Comparison of ENCODE assay signal across 30 cellular contexts in the genomic region with DNA sequence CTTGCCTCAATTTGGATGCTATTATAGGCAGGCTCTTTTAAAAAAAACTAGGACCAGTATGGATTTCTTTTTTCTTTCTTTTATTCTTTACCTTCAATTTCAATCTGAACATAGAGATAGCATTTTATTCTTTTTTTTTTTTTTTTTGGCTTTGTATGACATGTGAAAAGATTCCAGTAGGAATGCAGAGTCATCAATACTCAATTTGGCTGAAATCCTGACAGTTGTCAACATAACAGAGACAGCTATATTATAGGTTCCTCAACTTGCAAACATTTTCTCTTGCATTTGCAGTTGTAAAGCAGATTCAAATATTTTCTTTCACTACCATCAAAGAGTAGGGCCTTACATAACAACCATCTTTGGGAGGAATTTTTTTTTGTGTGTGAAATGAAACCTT.
"Had no signal": no experiment of that assay in that cellular context is flagged by ENCODE, and none has a peak within 500 bp of the region (broad histone marks: within the 10 kb centered on the region; RNA-seq: fewer than 3 reads in every experiment).

No MANE protein-coding gene starts in this region.

- H3K27ac ChIP-seq: ascending aorta, cardiac muscle cell, VCaP had no signal

- H3K9me3 ChIP-seq: ascending aorta had no signal

- H3K36me3 ChIP-seq: ascending aorta, cardiac muscle cell had no signal

- H3K4me1 ChIP-seq: ascending aorta had no signal

- FAIRE-seq: bronchial epithelial cell, TTC549 had no signal

- H3K4me3 ChIP-seq: ascending aorta, cardiac muscle cell had no signal

- DNase-seq: activated B cell treated with CpG ODN at 0.5 μM for 24 hours; activated CD4-positive, alpha-beta memory T cell treated with anti-CD3 and anti-CD28 coated beads, Interleukin-2, amount 10 ng/mL, durations not matched to agents 7 days and 5 days; activated CD4-positive, alpha-beta T cell treated with anti-CD3 and anti-CD28 coated beads for 36 hours; activated CD4-positive, alpha-beta T cell treated with anti-CD3 and anti-CD28 coated beads for 48 hours; activated CD4-positive, alpha-beta T cell treated with anti-CD3 and anti-CD28 coated beads, Interleukin-2, amount 10 ng/mL, durations not matched to agents 7 days and 5 days; activated CD4-positive, alpha-beta T cell treated with anti-CD3 and anti-CD28 coated beads, Interleukin-2, amount 50 U/mL, for 48 hours; activated CD4-positive, CD25-positive, alpha-beta regulatory T cell treated with anti-CD3 and anti-CD28 coated beads, Interleukin-2, amount 50 U/mL, for 72 hours; activated CD8-positive, alpha-beta memory T cell treated with anti-CD3 and anti-CD28 coated beads for 24 hours; activated CD8-positive, alpha-beta memory T cell treated with anti-CD3 and anti-CD28 coated beads, Interleukin-2, amount 10 ng/mL, durations not matched to agents 7 days and 5 days; activated CD8-positive, alpha-beta memory T cell treated with anti-CD3 and anti-CD28 coated beads, Interleukin-2, amount 50 U/mL, for 48 hours; activated CD8-positive, alpha-beta T cell treated with anti-CD3 and anti-CD28 coated beads, Interleukin-2, amount 10 ng/mL, durations not matched to agents 7 days and 5 days; activated effector memory CD4-positive, alpha-beta T cell treated with Interleukin-2 at 50 U/mL for 16 hours; activated gamma-delta T cell; activated naive CD4-positive, alpha-beta T cell treated with anti-CD3 and anti-CD28 coated beads, Interleukin-2, amount 10 ng/mL, durations not matched to agents 7 days and 5 days; activated naive CD4-positive, alpha-beta T cell treated with Interleukin-2 at 50 U/mL for 16 hours; activated naive CD8-positive, alpha-beta T cell treated with anti-CD3 and anti-CD28 coated beads, Interleukin-2, amount 10 ng/mL, durations not matched to agents 7 days and 5 days; activated naive CD8-positive, alpha-beta T cell treated with anti-CD3 and anti-CD28 coated beads, Interleukin-2, amount 50 U/mL, for 24 hours; activated T-cell treated with anti-CD3 and anti-CD28 coated beads, Interleukin-2, amount 50 U/mL, for 24 hours; activated T-cell treated with anti-CD3 and anti-CD28 coated beads, Interleukin-2, amount 50 U/mL, for 48 hours; amygdala; anterior cingulate cortex; caudate nucleus; cerebellar nuclear complex; T-helper 2 cell; T-helper 9 cell had no signal

- ATAC-seq: activated CD4-positive, alpha-beta T cell treated with anti-CD3 and anti-CD28 coated beads for 36 hours; activated CD8-positive, alpha-beta memory T cell treated with anti-CD3 and anti-CD28 coated beads, Interleukin-2, amount 10 ng/mL, durations not matched to agents 7 days and 5 days; activated CD8-positive, alpha-beta T cell treated with anti-CD3 and anti-CD28 coated beads, Interleukin-2, amount 10 ng/mL, durations not matched to agents 7 days and 5 days; activated naive CD8-positive, alpha-beta T cell treated with anti-CD3 and anti-CD28 coated beads, Interleukin-2, amount 50 U/mL, for 24 hours had no signal

- H3K27me3 ChIP-seq: ascending aorta, cardiac muscle cell had no signal
